Comparison of ENCODE assay signal across 9 cellular contexts in the genomic region with DNA sequence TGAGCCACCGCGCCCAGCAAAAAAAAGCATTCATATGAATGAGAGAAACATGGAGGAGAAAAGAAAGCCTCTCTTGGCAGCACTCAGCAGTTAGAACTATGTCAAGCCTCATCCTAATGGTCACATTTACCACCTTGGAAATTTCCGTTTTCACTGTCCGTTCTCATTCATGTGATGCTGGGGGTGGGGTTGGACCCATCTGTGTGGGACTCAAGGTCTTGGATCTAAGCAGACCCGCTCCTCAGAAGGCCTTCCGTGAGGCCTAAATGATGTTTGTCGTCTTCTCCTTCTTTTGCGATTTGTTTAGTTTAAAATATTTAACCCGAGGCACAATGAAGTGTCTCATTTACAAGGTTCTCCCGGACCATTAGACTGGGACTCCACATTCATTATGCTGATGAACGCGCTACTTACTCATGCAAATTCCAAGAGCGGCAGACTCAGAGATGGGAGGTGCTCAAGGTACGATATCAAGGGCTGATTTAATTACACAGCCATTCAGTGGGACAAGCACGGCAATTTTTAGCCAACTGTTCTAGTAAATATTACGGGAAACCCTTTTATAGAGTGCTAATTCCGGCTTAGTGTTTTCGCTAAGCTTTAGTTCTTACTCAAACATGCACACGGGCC.
DNase-seq lines count a peak whose midpoint lies in the region; TF ChIP-seq lines count a peak whose summit lies in the region.
"Had no signal": no experiment of that assay in that cellular context is flagged by ENCODE, and none has a peak within 500 bp of the region (broad histone marks: within the 10 kb centered on the region; RNA-seq: fewer than 3 reads in every experiment).

No MANE protein-coding gene starts in this region.

- no peaks in the 10 kb centered on the region for H3K36me3 ChIP-seq in MM.1S (replicated peaks; ENCODE audit: insufficient read depth, low read length)
- no peaks in the 10 kb centered on the region for H3K36me3 ChIP-seq in endocrine pancreas (ENCODE audit: control insufficient read depth, insufficient read depth, low read length)

- no peaks in the 10 kb centered on the region for H3K9me3 Mint-ChIP-seq in osteocyte (ENCODE audit: unreplicated experiment)

- peak overlapping the region; percentile 79 for H3K4me3 Mint-ChIP-seq in osteocyte (ENCODE audit: unreplicated experiment)

- H3K79me2 ChIP-seq in MM.1S (ENCODE audit: low read length) = no peaks in the 10 kb centered on the region

- no peak overlapping the region for H3K27ac ChIP-seq in MM.1S (ENCODE audit: low read length)

- no peak overlapping the region for H2AFZ ChIP-seq in MM.1S (ENCODE audit: low read length)

- H4K20me1 ChIP-seq in MM.1S (ENCODE audit: insufficient read depth, low read length) = no peaks in the 10 kb centered on the region

- peak; percentile 70 for DNase-seq in DMS 273 (lab: John Stamatoyannopoulos, UW; ENCODE audit: unreplicated experiment)
- no peak for DNase-seq in MM.1S
- no peak for DNase-seq in osteocyte (ENCODE audit: extremely low spot score, unreplicated experiment)
- no peak for DNase-seq in NCI-H128 (lab: John Stamatoyannopoulos, UW; ENCODE audit: unreplicated experiment)
- no peak for DNase-seq in mucosa of gallbladder (ENCODE audit: low spot score)
- DNase-seq in NCI-H226 = no peak
- DNase-seq in NK-92 treated with Interleukin-12 subunit alpha and Interleukin-12 subunit beta, amount 100 ng/mL, for 24 hours (lab: John Stamatoyannopoulos, UW) = no peak
- DNase-seq: SHP77 treated with DMSO at 0.1 percent for 48 hours had no signal

- H3K9me2 ChIP-seq in MM.1S (replicated peaks; ENCODE audit: insufficient read depth, low read length) = no peaks in the 10 kb centered on the region

- H3K4me3 ChIP-seq in MM.1S (ENCODE audit: low read length) (peak overlapping the region; percentile 69; the same call in 1 of the 2 replicates), endocrine pancreas (ENCODE audit: control insufficient read depth, insufficient read depth, low read length) (peak overlapping the region; percentile 96)

- H3K27me3 ChIP-seq in MM.1S (replicated peaks; ENCODE audit: insufficient read depth, low read length) (no peaks in the 10 kb centered on the region), endocrine pancreas (ENCODE audit: control insufficient read depth, insufficient read depth, low read length) (no peaks in the 10 kb centered on the region)

- no peak for TF ChIP-seq CTCF in MM.1S (IDR thresholded peaks at IDR 0.05; ENCODE audit: low read length)
- TF ChIP-seq CTCF in osteocyte (IDR thresholded peaks at IDR 0.05) = no peak

- H3F3A ChIP-seq in MM.1S (ENCODE audit: insufficient read depth, low read length) = no peaks in the 10 kb centered on the region

- peaks cover 5% of the 10 kb centered on the region for H3K36me3 Mint-ChIP-seq in osteocyte (ENCODE audit: unreplicated experiment)

- no peak overlapping the region for H3K27ac Mint-ChIP-seq in osteocyte (ENCODE audit: unreplicated experiment)

- H3K4me1 ChIP-seq in MM.1S (ENCODE audit: low read length) (no peaks in the 10 kb centered on the region), endocrine pancreas (ENCODE audit: control insufficient read depth, insufficient read depth, low read length) (no peaks in the 10 kb centered on the region)

- no peak overlapping the region for H3K9ac ChIP-seq in MM.1S (ENCODE audit: low read length)
- no peak overlapping the region for H3K9ac ChIP-seq in endocrine pancreas (ENCODE audit: control insufficient read depth, insufficient read depth, low read length)

- H3K4me2 ChIP-seq in MM.1S (ENCODE audit: low read depth, low read length) = peak overlapping the region; percentile 84; the same call in 1 of the 2 replicates

- no peaks in the 10 kb centered on the region for H3K27me3 Mint-ChIP-seq in osteocyte (ENCODE audit: unreplicated experiment)

- H3K4me1 Mint-ChIP-seq in osteocyte (ENCODE audit: unreplicated experiment) = peaks cover 18% of the 10 kb centered on the region

- H3K9me3 ChIP-seq in MM.1S (replicated peaks; ENCODE audit: insufficient read depth, low read length) (no peaks in the 10 kb centered on the region), endocrine pancreas (ENCODE audit: control insufficient read depth, low read length) (no peaks in the 10 kb centered on the region)
